Comparison of ENCODE assay signal across 9 cellular contexts in the genomic region with DNA sequence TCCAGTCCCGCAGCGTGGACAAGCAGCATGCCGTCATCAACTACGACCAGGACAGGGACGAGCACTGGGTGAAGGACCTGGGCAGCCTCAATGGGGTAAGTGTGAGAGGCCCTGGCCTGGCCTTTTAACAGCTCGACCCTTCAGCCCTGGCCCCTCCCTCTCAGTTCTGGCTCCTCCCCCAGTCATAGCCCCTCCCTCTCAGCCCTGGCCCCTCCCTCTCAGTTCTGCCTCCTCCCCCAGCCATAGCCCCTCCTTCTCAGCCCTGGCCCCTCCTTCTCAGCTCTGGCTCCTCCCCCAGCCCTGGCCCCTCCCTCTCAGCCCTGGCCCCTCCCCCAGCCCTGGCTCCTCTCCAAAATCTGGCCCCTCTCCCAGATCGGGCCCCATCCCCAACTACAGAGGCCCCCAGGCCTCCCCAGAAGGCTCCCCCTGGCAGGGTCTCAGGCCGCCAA. TPM values are rescaled to one million over a fixed set of nuclear protein-coding genes. Genes with fewer than 3 reads are reported as not detected.
DNase-seq lines count a peak whose midpoint lies in the region; ATAC-seq and TF ChIP-seq lines count a peak whose summit lies in the region.
"Had no signal": no experiment of that assay in that cellular context is flagged by ENCODE, and none has a peak within 500 bp of the region (broad histone marks: within the 10 kb centered on the region; RNA-seq: fewer than 3 reads in every experiment).

No MANE protein-coding gene starts in this region.

- H3K27ac Mint-ChIP-seq in natural killer cell (no peak overlapping the region), mesothelial cell of epicardium (no peak overlapping the region)

- H3K36me3 Mint-ChIP-seq in natural killer cell: no peaks in the 10 kb centered on the region
- H3K36me3 Mint-ChIP-seq in mesothelial cell of epicardium: no peaks in the 10 kb centered on the region

- H3K9me3 Mint-ChIP-seq in natural killer cell (no peaks in the 10 kb centered on the region), mesothelial cell of epicardium (no peaks in the 10 kb centered on the region)
- H3K9me3 Mint-ChIP-seq: nephron had no signal

- H3K4me3 Mint-ChIP-seq in natural killer cell (no peak overlapping the region), mesothelial cell of epicardium (no peak overlapping the region)
- H3K4me3 Mint-ChIP-seq: nephron had no signal

- intact Hi-C loops in natural killer cell (cut with micrococcal nuclease): no loop called here

- H3K27me3 Mint-ChIP-seq in natural killer cell (ENCODE audit: low read depth in 2 of 2) (no peaks in the 10 kb centered on the region), mesothelial cell of epicardium (ENCODE audit: low read depth) (no peaks in the 10 kb centered on the region)

- no peaks in the 10 kb centered on the region for H3K27me3 ChIP-seq in brain microvascular endothelial cell (replicated peaks)

- no peak overlapping the region for H3K4me3 ChIP-seq in brain microvascular endothelial cell (ENCODE audit: low read depth, low read length)

- TF ChIP-seq CTCF in brain microvascular endothelial cell (IDR thresholded peaks at IDR 0.05; ENCODE audit: low read depth, low read length, missing control alignments): no peak
- no peak for TF ChIP-seq CTCF in natural killer cell (IDR thresholded peaks at IDR 0.05)
- no peak for TF ChIP-seq CTCF in mesothelial cell of epicardium (IDR thresholded peaks at IDR 0.05; ENCODE audit: unreplicated experiment)

- H3K27ac ChIP-seq in brain microvascular endothelial cell: no peak overlapping the region

- H3K4me1 Mint-ChIP-seq in natural killer cell: peaks cover 0 to 10% of the 10 kb centered on the region in 2 donors
- peaks cover 9% of the 10 kb centered on the region for H3K4me1 Mint-ChIP-seq in mesothelial cell of epicardium

- DNase-seq in EL (peak; percentile 29), NCI-H460 (ENCODE audit: extremely low read depth, low read depth) (peak; percentile 56), brain microvascular endothelial cell (peak; percentile 12), natural killer cell (no peak), mesothelial cell of epicardium (ENCODE audit: low spot score in 2 of 2, unreplicated experiment in 2 of 2) (no peak)

- in situ Hi-C loops in brain microvascular endothelial cell (cut with HindIII; ENCODE audit: low pct_ligation_motif_present, low sequenced_read_pairs): no loop called here

- ATAC-seq in natural killer cell (peak; percentile 78 to 99 (median 85)), GM18868 (IDR thresholded peaks at IDR 0.05; ENCODE audit: unreplicated experiment) (no peak), HG03039 (IDR thresholded peaks at IDR 0.05; ENCODE audit: unreplicated experiment) (no peak), HG02973 (IDR thresholded peaks at IDR 0.05; ENCODE audit: unreplicated experiment) (no peak)

- peaks cover 11% of the 10 kb centered on the region for H3K36me3 ChIP-seq in brain microvascular endothelial cell (replicated peaks)

RNA-seq across cellular contexts. Expression of gene CEP170B, which starts 11.2 kb away (rescaled TPM):
- 9.5 and 12.1 TPM in 2 replicates for total RNA-seq in NCI-H460 (2014; rRNA removed; shearing (Covaris generic))
- polyA plus RNA-seq in NCI-H460 (2014; cell fraction: nucleus; rRNA removed): 26.9 and 39.5 TPM in 2 replicates
- under 1 TPM; 0.24 to 0.72 (median 0.30) TPM for total RNA-seq in natural killer cell
- total RNA-seq in mesothelial cell of epicardium: 28.3 to 29.2 TPM (median 28.4 TPM) in 3 replicates

RNA-seq across cellular contexts. Expression of gene PLD4, which starts 48.4 kb away (rescaled TPM):
- not detected in 2 replicates for total RNA-seq in NCI-H460 (2014; rRNA removed; shearing (Covaris generic))
- not detected in 2 replicates for polyA plus RNA-seq in NCI-H460 (2014; cell fraction: nucleus; rRNA removed)
- total RNA-seq in natural killer cell (1 to 10 TPM; 1.7 to 7.2 (median 2.9) TPM), mesothelial cell of epicardium (0.58 to 0.78 TPM (median 0.75 TPM) in 3 replicates)

Comparison
In these comparisons a context has a peak if more than half of its experiments do, and no peak if none do; other contexts are left out.
1. DNase-seq: peak in EL (single experiment), NCI-H460 (single experiment) and brain microvascular endothelial cell (single experiment); none in natural killer cell (single experiment) and mesothelial cell of epicardium (0 of 2).
2. ATAC-seq: peak in natural killer cell (3 of 3); none in GM18868 (single experiment), HG03039 (single experiment) and HG02973 (single experiment).